In genomic region chr14:101894365-101895113, GRCh38 we compare ENCODE assay signal across 20 cellular contexts.
"Had no signal": no experiment of that assay in that cellular context is flagged by ENCODE, and none has a peak within 500 bp of the region (broad histone marks: within the 10 kb centered on the region; RNA-seq: fewer than 3 reads in every experiment).

No MANE protein-coding gene starts in this region.

- H3K4me1 ChIP-seq: esophagus muscularis mucosa, gastroesophageal sphincter, left lung, lower lobe of right lung, tibial artery, upper lobe of right lung, vagina had no signal

- H3K9me3 ChIP-seq: esophagus muscularis mucosa, gastroesophageal sphincter, left lung, lower lobe of right lung, tibial artery, upper lobe of right lung, vagina had no signal

- H3K27ac ChIP-seq: epithelial cell of prostate, esophagus muscularis mucosa, gastroesophageal sphincter, left lung, lower lobe of right lung, tibial artery, upper lobe of right lung, vagina had no signal

- ATAC-seq: gastroesophageal sphincter; left lung; lower lobe of right lung; natural killer cell treated with Interleukin-12 subunit alpha and Interleukin-12 subunit beta and Interleukin-15 and Interleukin-18, amount 100 ng/mL, for 72 hours; sciatic nerve; upper lobe of right lung had no signal

- H3K4me1 Mint-ChIP-seq: memory B cell, mesothelial cell of epicardium had no signal

- H3K9me3 Mint-ChIP-seq: memory B cell; mesothelial cell of epicardium; natural killer cell treated with Interleukin-12 subunit alpha and Interleukin-12 subunit beta and Interleukin-15 and Interleukin-18, amount 100 ng/mL, for 72 hours had no signal

- H3K4me3 ChIP-seq: esophagus muscularis mucosa, gastroesophageal sphincter, left lung, lower lobe of right lung, tibial artery, upper lobe of right lung, vagina had no signal

- H3K27ac Mint-ChIP-seq: memory B cell; mesothelial cell of epicardium; natural killer cell treated with Interleukin-12 subunit alpha and Interleukin-12 subunit beta and Interleukin-15 and Interleukin-18, amount 100 ng/mL, for 72 hours had no signal

- H3K27me3 Mint-ChIP-seq: memory B cell; natural killer cell treated with Interleukin-12 subunit alpha and Interleukin-12 subunit beta and Interleukin-15 and Interleukin-18, amount 100 ng/mL, for 72 hours had no signal

- H3K27me3 ChIP-seq: esophagus muscularis mucosa, gastroesophageal sphincter, left lung, tibial artery, upper lobe of right lung, vagina had no signal

- DNase-seq: effector memory CD4-positive, alpha-beta T cell; foreskin fibroblast; glutamatergic neuron; islet precursor cell; left lung; lower lobe of right lung; occipital lobe; stimulated activated CD4-positive, alpha-beta T cell treated with anti-CD3 and anti-CD28 coated beads, Interleukin-2, amount 100 ng/mL, for 24 hours; stimulated activated CD4-positive, alpha-beta T cell treated with anti-CD3 and anti-CD28 coated beads, Interleukin-4, amount 100 ng/mL, for 4 hours; stimulated activated naive CD4-positive, alpha-beta T cell treated with Interleukin-2 at 50 U/mL for 16 hours; tibial artery; upper lobe of right lung had no signal

- H3K4me3 Mint-ChIP-seq: memory B cell; mesothelial cell of epicardium; natural killer cell treated with Interleukin-12 subunit alpha and Interleukin-12 subunit beta and Interleukin-15 and Interleukin-18, amount 100 ng/mL, for 72 hours had no signal
